29 cellular contexts compared by ENCODE assay signal in the genomic region with DNA sequence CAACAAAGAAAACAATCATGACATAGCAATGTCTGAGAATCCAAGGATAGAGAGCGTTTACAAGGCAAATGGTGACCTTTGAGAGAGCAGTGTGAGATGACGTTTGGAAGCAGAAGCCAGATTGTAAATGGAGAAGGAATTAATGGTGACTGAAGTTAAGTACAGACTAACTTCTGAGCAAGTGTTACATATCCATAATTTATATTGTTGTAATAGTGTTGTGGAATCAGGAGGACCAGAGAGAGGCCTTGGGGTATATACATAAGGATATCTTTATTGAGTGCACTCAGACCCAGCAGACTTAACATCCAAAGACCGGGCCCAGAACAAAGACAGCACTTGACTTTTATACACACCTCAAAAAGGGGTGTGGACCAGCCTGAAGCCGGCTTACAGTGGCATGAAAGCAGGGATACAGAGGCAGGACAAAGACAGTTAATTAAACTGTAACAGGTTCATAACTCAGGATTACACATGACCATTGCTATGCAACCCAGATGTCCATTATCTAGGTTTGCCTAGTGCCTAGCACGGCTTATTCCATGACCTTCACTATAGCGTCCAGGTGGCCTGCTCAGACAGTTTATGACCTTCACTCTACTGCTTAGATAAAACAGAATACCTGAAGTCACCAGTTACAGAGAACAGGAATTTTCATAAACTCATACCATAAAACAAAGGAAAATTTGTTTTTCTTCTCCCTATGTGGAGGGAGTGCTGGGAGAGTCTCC. TPM values are rescaled to one million over a fixed set of nuclear protein-coding genes. Genes with fewer than 3 reads are reported as not detected.
DNase-seq lines count a peak whose midpoint lies in the region; ATAC-seq, FAIRE-seq and TF ChIP-seq lines count a peak whose summit lies in the region.
"Had no signal": no experiment of that assay in that cellular context is flagged by ENCODE, and none has a peak within 500 bp of the region (broad histone marks: within the 10 kb centered on the region; RNA-seq: fewer than 3 reads in every experiment).

No MANE protein-coding gene starts in this region.

- H3K9me3 ChIP-seq in Caco-2 (no peaks in the 10 kb centered on the region), WERI-Rb-1 (ENCODE audit: severe bottlenecking) (no peaks in the 10 kb centered on the region), small intestine (ENCODE audit: control insufficient read depth, low read depth) (no peaks in the 10 kb centered on the region)
- H3K9me3 ChIP-seq: A549; BLaER1 treated with 17β-estradiol and CSF1 and Interleukin-3, amounts not matched to agents 10 nM and 100 nM had no signal

- H3K4me1 ChIP-seq in Caco-2 (peaks cover 17% of the 10 kb centered on the region), small intestine (ENCODE audit: control insufficient read depth in 2 of 2, insufficient read depth in 1 of 2, low read depth in 1 of 2, low read length in 1 of 2) (peaks cover 0 to 3% of the 10 kb centered on the region in 2 donors)

- CTCF ChIA-PET in Caco-2 (lab: Charles Lee): no interaction called here

- H3K9me3 Mint-ChIP-seq in Caco-2 (ENCODE audit: unreplicated experiment) (no peaks in the 10 kb centered on the region), brain (no peaks in the 10 kb centered on the region)
- H3K9me3 Mint-ChIP-seq: CD4-positive, alpha-beta memory T cell had no signal

- WGBS in small intestine, 3 donors: 20 to 58% (median 38%) methylated on average over 6 of the region's 6 CpGs

- H3K4me3 ChIP-seq in Caco-2 (ENCODE audit: low read depth, low read length) (no peak overlapping the region), WERI-Rb-1 (ENCODE audit: low read depth, low read length) (no peak overlapping the region), small intestine (ENCODE audit: low read depth in 1 of 2, low read length in 2 of 2) (no peak overlapping the region)
- H3K4me3 ChIP-seq: A549; BLaER1 treated with 17β-estradiol and CSF1 and Interleukin-3, amounts not matched to agents 10 nM and 100 nM; SK-N-MC had no signal

- BruUV-seq in Caco-2 (replicated peaks; lab: Mats Ljungman, UMichigan): no TSS peak

- TF ChIP-seq CTCF in Caco-2 (IDR thresholded peaks at IDR 0.05; ENCODE audit: insufficient read depth in 1 of 2, low read depth in 1 of 2, low read length in 1 of 2, severe bottlenecking in 1 of 2, unreplicated experiment in 1 of 2) (no peak), WERI-Rb-1 (IDR thresholded peaks at IDR 0.05; ENCODE audit: low read depth, low read length) (no peak), brain (conservative IDR thresholded peaks at IDR 0.05) (no peak)

- H3K27ac ChIP-seq in WERI-Rb-1: peak overlapping the region; percentile 93
- H3K27ac ChIP-seq in small intestine (ENCODE audit: low read depth in 1 of 2, low read length in 1 of 2): peak overlapping the region in 1 of 2 donors; percentile 35
- H3K27ac ChIP-seq: A549; BLaER1 treated with 17β-estradiol and CSF1 and Interleukin-3, amounts not matched to agents 10 nM and 100 nM; RWPE1; SK-N-MC had no signal

- H3K4me1 Mint-ChIP-seq in Caco-2 (ENCODE audit: low read depth, unreplicated experiment) (peaks cover 15% of the 10 kb centered on the region), brain (peaks cover 14% of the 10 kb centered on the region)

- H3K4me3 Mint-ChIP-seq in Caco-2 (ENCODE audit: unreplicated experiment) (no peak overlapping the region), brain (peak overlapping the region in 4 of 5 experiments; percentile 5 to 78 (median 22))

- H3K27me3 Mint-ChIP-seq in Caco-2 (ENCODE audit: insufficient read depth, unreplicated experiment) (no peaks in the 10 kb centered on the region), brain (peaks cover 3% of the 10 kb centered on the region)
- H3K27me3 Mint-ChIP-seq: CD4-positive, alpha-beta memory T cell had no signal

- DNase-seq in Caco-2 (peak; percentile 24 to 59), WERI-Rb-1 (peak; percentile 57), small intestine (peak; percentile 55), NCI-H1105 (lab: John Stamatoyannopoulos, UW) (no peak), DMS79 (lab: John Stamatoyannopoulos, UW) (no peak)
- DNase-seq: AML-193; CD4-positive, alpha-beta memory T cell; COR-L47; DMS 273 treated with DMSO at 0.1 percent for 48 hours; DMS79 treated with DMSO at 0.1 percent for 48 hours; GF-D8; HCEC 1CT; Karpas-422; NCI-H1092 treated with DMSO at 0.1 percent for 48 hours; NCI-H1436 treated with DMSO at 0.1 percent for 48 hours; NCI-H187 treated with DMSO at 0.1 percent for 48 hours; NCI-H446; NCI-H524 treated with DMSO at 0.1 percent for 48 hours; NCI-H774; SHP77 treated with DMSO at 0.1 percent for 48 hours had no signal

- H3K27ac Mint-ChIP-seq in Caco-2 (ENCODE audit: unreplicated experiment) (peak overlapping the region; percentile 75), brain (peak overlapping the region in 1 of 5 experiments; percentile 17)

- ATAC-seq in HG03378 (IDR thresholded peaks at IDR 0.05; ENCODE audit: unreplicated experiment): no peak
- ATAC-seq: A549, Panc1 had no signal

- intact Hi-C loops in Caco-2 (cut with micrococcal nuclease; ENCODE audit: unreplicated experiment): no loop called here

- POLR2A ChIA-PET in Caco-2 (lab: Charles Lee): no interaction called here

- no peaks in the 10 kb centered on the region for H3K36me3 ChIP-seq in Caco-2 (ENCODE audit: control insufficient read depth, insufficient read depth, low read length)
- H3K36me3 ChIP-seq in WERI-Rb-1: no peaks in the 10 kb centered on the region; the same call in 1 of the 2 replicates
- H3K36me3 ChIP-seq in small intestine (ENCODE audit: control insufficient read depth in 2 of 2, insufficient read depth in 2 of 2, low read length in 2 of 2): no peaks in the 10 kb centered on the region
- H3K36me3 ChIP-seq: BLaER1 treated with 17β-estradiol and CSF1 and Interleukin-3, amounts not matched to agents 10 nM and 100 nM had no signal

- no peaks in the 10 kb centered on the region for H3K36me3 Mint-ChIP-seq in Caco-2 (ENCODE audit: insufficient read depth, unreplicated experiment)
- H3K36me3 Mint-ChIP-seq in brain: no peaks in the 10 kb centered on the region
- H3K36me3 Mint-ChIP-seq: CD4-positive, alpha-beta memory T cell had no signal

- H3K27me3 ChIP-seq in Caco-2 (replicated peaks; ENCODE audit: control insufficient read depth, insufficient read depth, low read length) (no peaks in the 10 kb centered on the region), WERI-Rb-1 (ENCODE audit: insufficient read depth, low read depth, severe bottlenecking) (no peaks in the 10 kb centered on the region), small intestine (ENCODE audit: control insufficient read depth in 2 of 2, insufficient read depth in 2 of 2, low read length in 2 of 2) (no peaks in the 10 kb centered on the region)
- H3K27me3 ChIP-seq: BLaER1 treated with 17β-estradiol and CSF1 and Interleukin-3, amounts not matched to agents 10 nM and 100 nM had no signal

- FAIRE-seq in small intestine (lab: Jason Lieb, UNC): no peak
- FAIRE-seq: A549, GM12891, H1 had no signal

RNA-seq across cellular contexts. Expression of a gene that starts 2.7 kb away (rescaled TPM):
- total RNA-seq in Caco-2 (2022): 173 and 193 TPM in 2 replicates
- polyA plus RNA-seq in brain (ENCODE audit: insufficient read depth, low read depth, low replicate concordance) (196 TPM), small intestine (100 to 1,000 TPM; 513 to 837 (median 578) TPM)

Comparison
In these comparisons a context has a peak if more than half of its experiments do, and no peak if none do; other contexts are left out.
1. DNase-seq: peak in Caco-2 (2 of 2), WERI-Rb-1 (single experiment) and small intestine (single experiment); none in NCI-H1105 (single experiment) and DMS79 (single experiment).